29 cellular contexts compared by ENCODE assay signal in genomic region chr3:100411091-100411982, GRCh38.
"Had no signal": no experiment of that assay in that cellular context is flagged by ENCODE, and none has a peak within 500 bp of the region (broad histone marks: within the 10 kb centered on the region; RNA-seq: fewer than 3 reads in every experiment).

No MANE protein-coding gene starts in this region.

- H3K9me3 ChIP-seq: colonic mucosa, gastrocnemius medialis had no signal

- H3K4me3 ChIP-seq: adrenal gland, body of pancreas, cardiac muscle cell, colonic mucosa, gastrocnemius medialis had no signal

- ATAC-seq: activated CD4-positive, alpha-beta T cell treated with anti-CD3 and anti-CD28 coated beads for 36 hours; activated CD8-positive, alpha-beta memory T cell treated with anti-CD3 and anti-CD28 coated beads, Interleukin-2, amount 10 ng/mL, durations not matched to agents 7 days and 5 days; activated CD8-positive, alpha-beta T cell treated with anti-CD3 and anti-CD28 coated beads, Interleukin-2, amount 10 ng/mL, durations not matched to agents 7 days and 5 days; activated naive CD8-positive, alpha-beta T cell treated with anti-CD3 and anti-CD28 coated beads, Interleukin-2, amount 50 U/mL, for 24 hours; body of pancreas; esophagus mucosa; gastrocnemius medialis had no signal

- H3K27me3 ChIP-seq: adrenal gland, body of pancreas, cardiac muscle cell, colonic mucosa, gastrocnemius medialis had no signal

- DNase-seq: activated CD4-positive, alpha-beta memory T cell treated with anti-CD3 and anti-CD28 coated beads for 36 hours; activated CD4-positive, alpha-beta T cell treated with anti-CD3 and anti-CD28 coated beads for 36 hours; activated CD4-positive, alpha-beta T cell treated with anti-CD3 and anti-CD28 coated beads, Interleukin-2, amount 10 ng/mL, durations not matched to agents 24 days and 14 days; activated CD4-positive, CD25-positive, alpha-beta regulatory T cell; activated CD4-positive, CD25-positive, alpha-beta regulatory T cell treated with anti-CD3 and anti-CD28 coated beads, Interleukin-2, amount 50 U/mL, for 72 hours; activated CD8-positive, alpha-beta memory T cell treated with anti-CD3 and anti-CD28 coated beads, Interleukin-2, amount 10 ng/mL, durations not matched to agents 7 days and 5 days; activated CD8-positive, alpha-beta memory T cell treated with anti-CD3 and anti-CD28 coated beads, Interleukin-2, amount 50 U/mL, for 4 hours; activated CD8-positive, alpha-beta T cell treated with anti-CD3 and anti-CD28 coated beads, Interleukin-2, amount 10 ng/mL, durations not matched to agents 7 days and 5 days; activated effector memory CD4-positive, alpha-beta T cell treated with anti-CD3 and anti-CD28 coated beads, Interleukin-2, amount 50 U/mL, for 16 hours; activated naive CD4-positive, alpha-beta T cell treated with anti-CD3 and anti-CD28 coated beads for 36 hours; activated naive CD8-positive, alpha-beta T cell treated with anti-CD3 and anti-CD28 coated beads for 36 hours; activated naive CD8-positive, alpha-beta T cell treated with anti-CD3 and anti-CD28 coated beads, Interleukin-2, amount 50 U/mL, for 24 hours; activated T-cell treated with anti-CD3 and anti-CD28 coated beads, Interleukin-2, amount 50 U/mL, for 1 hour; activated T-cell treated with anti-CD3 and anti-CD28 coated beads, Interleukin-2, amount 50 U/mL, for 48 hours; adrenal gland; amygdala; aorta; body of pancreas; central memory CD4-positive, alpha-beta T cell; cerebellar nuclear complex; colonic mucosa; effector CD8-positive, alpha-beta T cell; foreskin fibroblast; gastrocnemius medialis; T-helper 2 cell had no signal

- H3K4me1 ChIP-seq: adrenal gland, colonic mucosa had no signal

- FAIRE-seq: endometrium, endothelial cell of umbilical vein had no signal

- H3K27ac ChIP-seq: adrenal gland, body of pancreas, cardiac muscle cell, colonic mucosa, gastrocnemius medialis had no signal

- H3K36me3 ChIP-seq: adrenal gland, cardiac muscle cell, colonic mucosa, gastrocnemius medialis had no signal
